ENCODE assay signal across 23 cellular contexts in genomic region chr20:33704197-33704924, GRCh38.
"Had no signal": no experiment of that assay in that cellular context is flagged by ENCODE, and none has a peak within 500 bp of the region (broad histone marks: within the 10 kb centered on the region; RNA-seq: fewer than 3 reads in every experiment).

No MANE protein-coding gene starts in this region.

- ATAC-seq: activated CD8-positive, alpha-beta T cell treated with anti-CD3 and anti-CD28 coated beads, Interleukin-2, amount 10 ng/mL, durations not matched to agents 7 days and 5 days; activated T-cell treated with anti-CD3 and anti-CD28 coated beads, Interleukin-2, amount 50 U/mL, for 72 hours; body of pancreas; gastrocnemius medialis; T-helper 17 cell; WTC11 had no signal

- H3K27ac ChIP-seq: body of pancreas, gastrocnemius medialis, heart left ventricle, parathyroid adenoma, tibial nerve, uterus had no signal

- H3K36me3 Mint-ChIP-seq: activated naive CD8-positive, alpha-beta T cell had no signal

- H3K27ac Mint-ChIP-seq: activated CD4-positive, alpha-beta T cell treated with anti-CD3 and anti-CD28 coated beads, Interleukin-2, amount 10 ng/mL, durations not matched to agents 24 days and 14 days; activated CD8-positive, alpha-beta T cell treated with anti-CD3 and anti-CD28 coated beads, Interleukin-2, amount 10 ng/mL, durations not matched to agents 7 days and 5 days; activated naive CD8-positive, alpha-beta T cell; activated T-cell treated with anti-CD3 and anti-CD28 coated beads, Interleukin-2, amount 50 U/mL, for 72 hours; naive B cell; WTC11 had no signal

- H3K79me2 ChIP-seq: parathyroid adenoma had no signal

- H3K9me3 ChIP-seq: body of pancreas, gastrocnemius medialis, heart left ventricle, tibial nerve, uterus had no signal

- H3K4me3 ChIP-seq: body of pancreas, gastrocnemius medialis, heart left ventricle, tibial nerve, uterus had no signal

- H3K36me3 ChIP-seq: uterus had no signal

- H3K9me3 Mint-ChIP-seq: activated CD4-positive, alpha-beta T cell treated with anti-CD3 and anti-CD28 coated beads, Interleukin-2, amount 10 ng/mL, durations not matched to agents 24 days and 14 days; activated T-cell treated with anti-CD3 and anti-CD28 coated beads, Interleukin-2, amount 50 U/mL, for 72 hours had no signal

- H3K27me3 ChIP-seq: body of pancreas, gastrocnemius medialis, heart left ventricle, tibial nerve, uterus had no signal

- H3K4me1 ChIP-seq: body of pancreas, gastrocnemius medialis, tibial nerve, uterus had no signal

- DNase-seq: activated CD4-positive, alpha-beta T cell treated with anti-CD3 and anti-CD28 coated beads, Interleukin-2, amount 10 ng/mL, durations not matched to agents 24 days and 14 days; activated CD8-positive, alpha-beta memory T cell treated with anti-CD3 and anti-CD28 coated beads, Interleukin-2, amount 50 U/mL, for 48 hours; activated CD8-positive, alpha-beta T cell treated with anti-CD3 and anti-CD28 coated beads, Interleukin-2, amount 10 ng/mL, durations not matched to agents 7 days and 5 days; activated gamma-delta T cell; activated T-cell treated with anti-CD3 and anti-CD28 coated beads, Interleukin-2, amount 50 U/mL, for 72 hours; amygdala; body of pancreas; cortex of kidney; effector CD4-positive, alpha-beta T cell; gastrocnemius medialis; heart left ventricle; left cardiac atrium; naive B cell; stimulated activated CD4-positive, alpha-beta T cell treated with anti-CD3 and anti-CD28 coated beads, Interleukin-15, amount 100 ng/mL, for 24 hours; stimulated activated CD4-positive, alpha-beta T cell treated with anti-CD3 and anti-CD28 coated beads, Interleukin-4, amount 100 ng/mL, for 1 hour; stimulated activated naive CD4-positive, alpha-beta T cell; substantia nigra; T-helper 17 cell; uterus had no signal

- H3K27me3 Mint-ChIP-seq: activated CD4-positive, alpha-beta T cell treated with anti-CD3 and anti-CD28 coated beads, Interleukin-2, amount 10 ng/mL, durations not matched to agents 24 days and 14 days; activated naive CD8-positive, alpha-beta T cell; naive B cell; T-helper 17 cell had no signal

- H2AFZ ChIP-seq: parathyroid adenoma had no signal

- H3K4me3 Mint-ChIP-seq: activated CD4-positive, alpha-beta T cell treated with anti-CD3 and anti-CD28 coated beads, Interleukin-2, amount 10 ng/mL, durations not matched to agents 24 days and 14 days; activated CD8-positive, alpha-beta T cell treated with anti-CD3 and anti-CD28 coated beads, Interleukin-2, amount 10 ng/mL, durations not matched to agents 7 days and 5 days; activated naive CD8-positive, alpha-beta T cell; activated T-cell treated with anti-CD3 and anti-CD28 coated beads, Interleukin-2, amount 50 U/mL, for 72 hours; naive B cell; T-helper 17 cell; WTC11 had no signal

- H3K9ac ChIP-seq: parathyroid adenoma had no signal
